9 cellular contexts compared by ENCODE assay signal in genomic region chr17:4533522-4534502, GRCh38. TPM values are rescaled to one million over a fixed set of nuclear protein-coding genes. Genes with fewer than 3 reads are reported as not detected.
DNase-seq lines count a peak whose midpoint lies in the region; ATAC-seq and TF ChIP-seq lines count a peak whose summit lies in the region.
"Had no signal": no experiment of that assay in that cellular context is flagged by ENCODE, and none has a peak within 500 bp of the region (broad histone marks: within the 10 kb centered on the region; RNA-seq: fewer than 3 reads in every experiment).

No MANE protein-coding gene starts in this region.

- POLR2A ChIA-PET in A673 (lab: Charles Lee; ENCODE audit: low non-redundant PET) (no interaction called here), HEK293 (lab: Yijun Ruan, JAX) (interaction anchor here (1.0 to 2.6 kb wide), 3 partner anchors 10 to 113 kb away, joined by 3 to 11 read pairs (median 4); no protein-coding TSS in a partner anchor)

- H3K4me3 Mint-ChIP-seq in chondrocyte (ENCODE audit: unreplicated experiment): no peak overlapping the region

- CTCF ChIA-PET in A673 (lab: Charles Lee): no interaction called here
- CTCF ChIA-PET in HEK293 (lab: Yijun Ruan, JAX): no interaction called here

- BruUV-seq in A673 (replicated peaks; lab: Mats Ljungman, UMichigan): no TSS peak

- no peaks in the 10 kb centered on the region for H3K4me1 Mint-ChIP-seq in chondrocyte (ENCODE audit: low read depth)

- H3K27ac Mint-ChIP-seq in chondrocyte (ENCODE audit: unreplicated experiment): no peak overlapping the region

- DNase-seq in A673 (ENCODE audit: low spot score) (peak; percentile 51), astrocyte of the hippocampus (ENCODE audit: low read depth, low spot score) (peak; percentile 48), middle frontal gyrus (ENCODE audit: extremely low spot score, low spot score) (peak; percentile 84), GM19240 (ENCODE audit: insufficient read length, low spot score) (no peak), chondrocyte (ENCODE audit: low spot score) (no peak)
- no peak for DNase-seq in stimulated activated CD4-positive, alpha-beta T cell treated with anti-CD3 and anti-CD28 coated beads, Interleukin-2, amount 100 ng/mL, for 48 hours
- DNase-seq: NCI-H446 treated with DMSO at 0.1 percent for 48 hours had no signal

- H3K4me3 ChIP-seq in A673 (ENCODE audit: low read depth, low read length, poor library complexity, severe bottlenecking) (no peak overlapping the region), HEK293 (ENCODE audit: low read depth, low read length) (no peak overlapping the region)

- H3K27me3 Mint-ChIP-seq in chondrocyte (ENCODE audit: low read depth): peaks cover 3% of the 10 kb centered on the region

- no peaks in the 10 kb centered on the region for H3K27me3 ChIP-seq in A673 (replicated peaks; ENCODE audit: insufficient read depth, low read depth, low read length, poor library complexity)

- TF ChIP-seq CTCF in A673 (conservative IDR thresholded peaks at IDR 0.05; ENCODE audit: low read depth, low read length): no peak
- TF ChIP-seq CTCF in HEK293 (tag by site-specific recombination; IDR thresholded peaks at IDR 0.05): no peak
- no peak for TF ChIP-seq CTCF in chondrocyte (IDR thresholded peaks at IDR 0.05)

- ATAC-seq in GM21723 (IDR thresholded peaks at IDR 0.05; ENCODE audit: unreplicated experiment): no peak

- intact Hi-C loops in A673 (cut with micrococcal nuclease; ENCODE audit: unreplicated experiment): no loop called here

- H3K9me3 Mint-ChIP-seq in chondrocyte (ENCODE audit: low read depth): no peaks in the 10 kb centered on the region

- H3K27ac ChIP-seq in A673 (ENCODE audit: low read depth, low read length, poor library complexity, severe bottlenecking) (no peak overlapping the region), HEK293 (ENCODE audit: extremely low read depth, low read depth, low read length) (no peak overlapping the region)

- H3K36me3 Mint-ChIP-seq in chondrocyte (ENCODE audit: low read depth): no peaks in the 10 kb centered on the region

- H3K4me1 ChIP-seq in A673 (ENCODE audit: insufficient read depth, low read length, poor library complexity, severe bottlenecking): peaks cover 9% of the 10 kb centered on the region
- no peaks in the 10 kb centered on the region for H3K4me1 ChIP-seq in HEK293 (ENCODE audit: control insufficient read depth, insufficient read depth, low read length)

- H3K36me3 ChIP-seq in A673 (ENCODE audit: insufficient read depth, low read length, poor library complexity, severe bottlenecking) (peaks cover 11% of the 10 kb centered on the region), HEK293 (ENCODE audit: control insufficient read depth in 2 of 2, insufficient read depth in 1 of 2, low read length in 2 of 2) (peaks cover 0 to 19% of the 10 kb centered on the region in 2 experiments; a peak in 1 of 3 replicates)

- no peaks in the 10 kb centered on the region for H3K9me3 ChIP-seq in A673 (ENCODE audit: low read depth, low read length, poor library complexity, severe bottlenecking)
- no peaks in the 10 kb centered on the region for H3K9me3 ChIP-seq in HEK293 (ENCODE audit: control insufficient read depth, insufficient read depth, low read depth, low read length)

TF ChIP-seq in HEK293, 187 proteins besides CTCF, POLR2A, EP300 and RAD21 (continues in another document):
- TF ChIP-seq ZNF600 (tag by site-specific recombination; IDR thresholded peaks at IDR 0.05) (peak; percentile 93), ZNF202 (tag by site-specific recombination; IDR thresholded peaks at IDR 0.05; ENCODE audit: borderline replicate concordance) (no peak), ZNF394 (tag by site-specific recombination; IDR thresholded peaks at IDR 0.05; ENCODE audit: borderline replicate concordance) (no peak), ZBTB48 (tag by site-specific recombination; IDR thresholded peaks at IDR 0.05) (peak; percentile 45; the same call in 1 of the 2 replicates), ZFP3 (tag by site-specific recombination; IDR thresholded peaks at IDR 0.05; ENCODE audit: low read depth) (no peak), HIC1 (tag by site-specific recombination; IDR thresholded peaks at IDR 0.05) (peak; percentile 87), ZXDB (tag by site-specific recombination; IDR thresholded peaks at IDR 0.05) (no peak), SP2 (tag by site-specific recombination; IDR thresholded peaks at IDR 0.05) (0 out of 2 replicates have a peak, but pooled peaks have one; percentile 22), ZNF768 (tag by site-specific recombination; IDR thresholded peaks at IDR 0.05) (peak; percentile 36; the same call in 1 of the 2 replicates)
- TF ChIP-seq, protein P1, sequence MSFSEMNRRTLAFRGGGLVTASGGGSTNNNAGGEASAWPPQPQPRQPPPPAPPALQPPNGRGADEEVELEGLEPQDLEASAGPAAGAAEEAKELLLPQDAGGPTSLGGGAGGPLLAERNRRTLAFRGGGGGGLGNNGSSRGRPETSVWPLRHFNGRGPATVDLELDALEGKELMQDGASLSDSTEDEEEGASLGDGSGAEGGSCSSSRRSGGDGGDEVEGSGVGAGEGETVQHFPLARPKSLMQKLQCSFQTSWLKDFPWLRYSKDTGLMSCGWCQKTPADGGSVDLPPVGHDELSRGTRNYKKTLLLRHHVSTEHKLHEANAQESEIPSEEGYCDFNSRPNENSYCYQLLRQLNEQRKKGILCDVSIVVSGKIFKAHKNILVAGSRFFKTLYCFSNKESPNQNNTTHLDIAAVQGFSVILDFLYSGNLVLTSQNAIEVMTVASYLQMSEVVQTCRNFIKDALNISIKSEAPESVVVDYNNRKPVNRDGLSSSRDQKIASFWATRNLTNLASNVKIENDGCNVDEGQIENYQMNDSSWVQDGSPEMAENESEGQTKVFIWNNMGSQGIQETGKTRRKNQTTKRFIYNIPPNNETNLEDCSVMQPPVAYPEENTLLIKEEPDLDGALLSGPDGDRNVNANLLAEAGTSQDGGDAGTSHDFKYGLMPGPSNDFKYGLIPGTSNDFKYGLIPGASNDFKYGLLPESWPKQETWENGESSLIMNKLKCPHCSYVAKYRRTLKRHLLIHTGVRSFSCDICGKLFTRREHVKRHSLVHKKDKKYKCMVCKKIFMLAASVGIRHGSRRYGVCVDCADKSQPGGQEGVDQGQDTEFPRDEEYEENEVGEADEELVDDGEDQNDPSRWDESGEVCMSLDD (tag by site-specific recombination; IDR thresholded peaks at IDR 0.05): no peak
- TF ChIP-seq, protein P2, sequence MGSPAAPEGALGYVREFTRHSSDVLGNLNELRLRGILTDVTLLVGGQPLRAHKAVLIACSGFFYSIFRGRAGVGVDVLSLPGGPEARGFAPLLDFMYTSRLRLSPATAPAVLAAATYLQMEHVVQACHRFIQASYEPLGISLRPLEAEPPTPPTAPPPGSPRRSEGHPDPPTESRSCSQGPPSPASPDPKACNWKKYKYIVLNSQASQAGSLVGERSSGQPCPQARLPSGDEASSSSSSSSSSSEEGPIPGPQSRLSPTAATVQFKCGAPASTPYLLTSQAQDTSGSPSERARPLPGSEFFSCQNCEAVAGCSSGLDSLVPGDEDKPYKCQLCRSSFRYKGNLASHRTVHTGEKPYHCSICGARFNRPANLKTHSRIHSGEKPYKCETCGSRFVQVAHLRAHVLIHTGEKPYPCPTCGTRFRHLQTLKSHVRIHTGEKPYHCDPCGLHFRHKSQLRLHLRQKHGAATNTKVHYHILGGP (tag by site-specific recombination; IDR thresholded peaks at IDR 0.05): no peak

RNA-seq across cellular contexts. Expression of gene MYBBP1A, which starts 21.4 kb away (rescaled TPM):
- 163 and 177 TPM in 2 replicates for total RNA-seq in A673 (2021)
- total RNA-seq in chondrocyte: 33.6 to 58.2 TPM (median 36.4 TPM) in 3 replicates

RNA-seq across cellular contexts. Expression of gene GGT6, which starts 26.6 kb away (rescaled TPM):
- total RNA-seq in A673 (2021) (not detected in 2 replicates), chondrocyte (not detected in 3 replicates)

RNA-seq across cellular contexts. Expression of gene SPNS2, which starts 35.1 kb away (rescaled TPM):
- total RNA-seq in A673 (2021): not detected in 2 replicates
- total RNA-seq in chondrocyte: 0.70 to 0.87 TPM in 2 of 3 replicates, not detected in the other

RNA-seq across cellular contexts. Expression of gene SMTNL2, which starts 50.5 kb away (rescaled TPM):
- total RNA-seq in A673 (2021): not detected in 2 replicates
- 0.32 to 0.36 TPM in 2 of 3 replicates, not detected in the other for total RNA-seq in chondrocyte

Comparison
In these comparisons a context has a peak if more than half of its experiments do, and no peak if none do; other contexts are left out.
1. DNase-seq: peak in A673 (single experiment), astrocyte of the hippocampus (single experiment) and middle frontal gyrus (single experiment); none in GM19240 (single experiment), chondrocyte (single experiment) and stimulated activated CD4-positive, alpha-beta T cell treated with anti-CD3 and anti-CD28 coated beads, Interleukin-2, amount 100 ng/mL, for 48 hours (0 of 2).